ENCODE assay signal across 8 cellular contexts in genomic region chr3:43855674-43856299, GRCh38.
DNase-seq lines count a peak whose midpoint lies in the region; ATAC-seq, FAIRE-seq and TF ChIP-seq lines count a peak whose summit lies in the region.

No MANE protein-coding gene starts in this region.

- TF ChIP-seq CTCF in D721Med (IDR thresholded peaks at IDR 0.05; ENCODE audit: insufficient read depth, missing control alignments) (peak; percentile 81), H9 (conservative IDR thresholded peaks at IDR 0.05) (peak; percentile 83)

- intact Hi-C loops in posterior cingulate gyrus (cut with DNase I) = loop anchor here (5.0 kb wide), 2 partner anchors 88 to 347 kb away; no protein-coding TSS in a partner anchor

- no peak overlapping the region for H3K23ac ChIP-seq in H9 (ENCODE audit: insufficient read length, low read depth, low read length)

- H4K8ac ChIP-seq in H9 (replicated peaks; ENCODE audit: insufficient read length, low read depth, low read length) = no peak overlapping the region

- H3K18ac ChIP-seq in H9 (ENCODE audit: insufficient read length, low read depth, low read length) = no peak overlapping the region

- H4K5ac ChIP-seq in H9 (ENCODE audit: insufficient read length, low read depth, low read length) = no peak overlapping the region

- H3K56ac ChIP-seq in H9 (ENCODE audit: insufficient read length, low read depth, low read length) = no peak overlapping the region

- WGBS in H9 (ENCODE audit: extremely low coverage, insufficient read length, low lambda C conversion rate) = no CpG with 5 or more reads among the region's 3 CpGs

- no peaks in the 10 kb centered on the region for H3K79me2 ChIP-seq in H9 (ENCODE audit: insufficient read depth, low read length)

- no peak overlapping the region for H2BK5ac ChIP-seq in H9 (ENCODE audit: insufficient read length, low read length)

- ATAC-seq in activated T-cell treated with anti-CD3 and anti-CD28 coated beads, Interleukin-2, amount 50 U/mL, for 4 hours = peak; percentile 58 to 71
- ATAC-seq in GM21390 (IDR thresholded peaks at IDR 0.05; ENCODE audit: unreplicated experiment) = no peak

- no peaks in the 10 kb centered on the region for H4K20me1 ChIP-seq in H9 (ENCODE audit: control insufficient read depth, insufficient read depth, insufficient read length)

- no peak overlapping the region for H3T11ph ChIP-seq in H9 (ENCODE audit: low read length)

- no peak overlapping the region for H3K27ac Mint-ChIP-seq in H9

- peaks cover 34 to 37% of the 10 kb centered on the region in 2 experiments for H3K4me1 Mint-ChIP-seq in H9
- H3K4me1 Mint-ChIP-seq in activated T-cell treated with anti-CD3 and anti-CD28 coated beads, Interleukin-2, amount 50 U/mL, for 4 hours (ENCODE audit: low read depth) = peaks cover 4% of the 10 kb centered on the region

- H2BK15ac ChIP-seq in H9 (ENCODE audit: low read depth, low read length) = no peak overlapping the region

- DNase-seq in D721Med (ENCODE audit: insufficient read length, low spot score) = no peak
- DNase-seq in H9 = peak; percentile 84
- DNase-seq in NCI-H748 treated with DMSO at 0.1 percent for 48 hours (lab: John Stamatoyannopoulos, UW) = peak; percentile 47
- peak; percentile 15 for DNase-seq in activated T-cell treated with anti-CD3 and anti-CD28 coated beads, Interleukin-2, amount 50 U/mL, for 4 hours
- DNase-seq in foreskin melanocyte = peak; percentile 59
- DNase-seq in posterior cingulate gyrus = peak; percentile 40 to 93 (median 66)
- no peak for DNase-seq in H54 (ENCODE audit: insufficient read length, low spot score)

- no peaks in the 10 kb centered on the region for H3K9me3 Mint-ChIP-seq in H9
- H3K9me3 Mint-ChIP-seq in activated T-cell treated with anti-CD3 and anti-CD28 coated beads, Interleukin-2, amount 50 U/mL, for 4 hours = no peaks in the 10 kb centered on the region

- FAIRE-seq in D721Med (lab: Jason Lieb, UNC) (no peak), H54 (lab: Jason Lieb, UNC) (no peak)

- H2BK12ac ChIP-seq in H9 (ENCODE audit: insufficient read length, low read depth, low read length) = no peak overlapping the region

- H2BK120ac ChIP-seq in H9 (ENCODE audit: low read depth, low read length, poor library complexity, severe bottlenecking) = no peak overlapping the region

- H3K4me3 Mint-ChIP-seq in H9 = no peak overlapping the region
- H3K4me3 Mint-ChIP-seq in activated T-cell treated with anti-CD3 and anti-CD28 coated beads, Interleukin-2, amount 50 U/mL, for 4 hours = no peak overlapping the region

- H3K4me1 ChIP-seq in H9 (ENCODE audit: insufficient read depth, low read length) = no peaks in the 10 kb centered on the region

- H4K91ac ChIP-seq in H9 (ENCODE audit: insufficient read length, low read depth, low read length) = no peak overlapping the region

- no peak overlapping the region for H3K9ac ChIP-seq in H9 (ENCODE audit: extremely low read depth, insufficient read length, low read length)

- peaks cover 24% of the 10 kb centered on the region for H3K27me3 Mint-ChIP-seq in H9 (ENCODE audit: low read depth)
- peaks cover 62% of the 10 kb centered on the region for H3K27me3 Mint-ChIP-seq in activated T-cell treated with anti-CD3 and anti-CD28 coated beads, Interleukin-2, amount 50 U/mL, for 4 hours (ENCODE audit: low read depth)

- no peaks in the 10 kb centered on the region for H3K23me2 ChIP-seq in H9 (ENCODE audit: insufficient read length, low read depth, low read length, poor library complexity, severe bottlenecking)

- H3K9me3 ChIP-seq in H9 (ENCODE audit: control insufficient read depth, low read depth, low read length) = no peaks in the 10 kb centered on the region

- H3K4ac ChIP-seq in H9 (ENCODE audit: low read depth, low read length) = no peak overlapping the region

- H2BK20ac ChIP-seq in H9 (ENCODE audit: low read depth, low read length, poor library complexity, severe bottlenecking) = no peak overlapping the region

- no peaks in the 10 kb centered on the region for H3K36me3 Mint-ChIP-seq in H9 (ENCODE audit: insufficient read depth in 1 of 3, low read depth in 3 of 3)
- no peaks in the 10 kb centered on the region for H3K36me3 Mint-ChIP-seq in activated T-cell treated with anti-CD3 and anti-CD28 coated beads, Interleukin-2, amount 50 U/mL, for 4 hours (ENCODE audit: insufficient read depth)

- H2AK5ac ChIP-seq in H9 (ENCODE audit: insufficient read length, low read length) = no peak overlapping the region

- no peak overlapping the region for H3K14ac ChIP-seq in H9 (ENCODE audit: insufficient read depth, low read length)

- no peaks in the 10 kb centered on the region; the same call in 1 of the 2 replicates for H3K27me3 ChIP-seq in H9 (ENCODE audit: insufficient read depth, low read length)

- TF ChIP-seq POLR2A in H54 (IDR thresholded peaks at IDR 0.05; ENCODE audit: low read depth, low read length) = no peak

- H2AFZ ChIP-seq in H9 (ENCODE audit: low read length) = no peak overlapping the region

- H3K27ac ChIP-seq in H9 (ENCODE audit: insufficient read length, low read depth, low read length) = no peak overlapping the region

- H3K4me2 ChIP-seq in H9 (ENCODE audit: insufficient read depth, insufficient read length, low read length) = no peak overlapping the region

- H3K79me1 ChIP-seq in H9 (ENCODE audit: insufficient read depth, low read depth, low read length, poor library complexity, severe bottlenecking) = no peaks in the 10 kb centered on the region

Comparison
In these comparisons a context has a peak if more than half of its experiments do, and no peak if none do; other contexts are left out.
1. DNase-seq: peak in H9 (single experiment), NCI-H748 treated with DMSO at 0.1 percent for 48 hours (single experiment), activated T-cell treated with anti-CD3 and anti-CD28 coated beads, Interleukin-2, amount 50 U/mL, for 4 hours (single experiment), foreskin melanocyte (single experiment) and posterior cingulate gyrus (10 of 10); none in D721Med (single experiment) and H54 (single experiment).